In the genomic region with DNA sequence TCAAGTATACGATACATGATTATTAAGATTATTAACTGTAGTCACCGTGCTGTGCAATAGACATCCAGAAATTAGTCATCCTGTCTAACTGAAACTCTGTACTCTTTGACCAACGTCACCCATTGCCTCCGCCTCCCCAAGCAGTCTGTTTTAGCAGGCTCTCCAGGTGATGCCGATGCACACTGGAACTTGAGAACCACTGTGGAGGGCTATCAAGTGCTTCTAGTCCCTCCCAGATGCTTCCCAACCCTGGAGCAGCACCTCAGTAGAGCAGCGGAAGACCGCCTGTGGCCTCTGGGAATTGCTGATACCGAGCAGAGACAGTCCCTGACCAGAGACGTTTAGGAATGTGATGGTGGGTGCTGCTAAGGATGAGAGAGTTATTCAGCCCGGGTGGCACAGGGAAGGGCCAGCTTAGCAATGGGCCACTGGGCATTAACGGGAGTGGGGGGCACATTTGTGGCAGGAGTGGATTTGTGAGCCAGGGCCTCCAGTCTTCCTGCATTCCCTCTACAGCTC, we compare ENCODE assay signal across 11 cellular contexts. TPM values are rescaled to one million over a fixed set of nuclear protein-coding genes. Genes with fewer than 3 reads are reported as not detected.
A peak's percentile ranks its signal among the peaks of the same experiment; 100 is the strongest.
DNase-seq lines count a peak whose midpoint lies in the region; ATAC-seq and TF ChIP-seq lines count a peak whose summit lies in the region.
"Had no signal": no experiment of that assay in that cellular context is flagged by ENCODE, and none has a peak within 500 bp of the region (broad histone marks: within the 10 kb centered on the region; RNA-seq: fewer than 3 reads in every experiment).

No MANE protein-coding gene starts in this region.

- TF ChIP-seq CTCF in HEK293 (tag by site-specific recombination; IDR thresholded peaks at IDR 0.05): no peak

- no peak overlapping the region for H3K4me3 Mint-ChIP-seq in activated naive CD8-positive, alpha-beta T cell treated with anti-CD3 and anti-CD28 coated beads for 36 hours
- H3K4me3 Mint-ChIP-seq: activated T-helper 17 cell treated with anti-CD3 and anti-CD28 coated beads, Interleukin-2, amount 50 U/mL, for 72 hours had no signal

- H3K4me1 ChIP-seq in HEK293 (ENCODE audit: control insufficient read depth, insufficient read depth, low read length) (peaks cover 18% of the 10 kb centered on the region), mesendoderm (ENCODE audit: control insufficient read depth, low read depth, low read length) (peaks cover 12% of the 10 kb centered on the region)

- H2BK15ac ChIP-seq in mesendoderm (replicated peaks; ENCODE audit: low read depth): no peak overlapping the region

- H3K9me3 ChIP-seq in HEK293 (ENCODE audit: control insufficient read depth, insufficient read depth, low read depth, low read length): no peaks in the 10 kb centered on the region

- H3K27me3 ChIP-seq in mesendoderm (ENCODE audit: insufficient read depth, low read length, poor library complexity): no peaks in the 10 kb centered on the region

- no peaks in the 10 kb centered on the region for H3K79me2 ChIP-seq in mesendoderm (ENCODE audit: control insufficient read depth, insufficient read depth, low read length)

- H3K4me2 ChIP-seq in mesendoderm (ENCODE audit: low read length): no peak overlapping the region

- H3K4me3 ChIP-seq in HEK293 (ENCODE audit: low read depth, low read length): no peak overlapping the region
- H3K4me3 ChIP-seq in mesendoderm (ENCODE audit: low read length): no peak overlapping the region

- no peaks in the 10 kb centered on the region for H3K36me3 Mint-ChIP-seq in activated naive CD8-positive, alpha-beta T cell treated with anti-CD3 and anti-CD28 coated beads for 36 hours

- ATAC-seq in GM19023 (IDR thresholded peaks at IDR 0.05; ENCODE audit: unreplicated experiment) (peak; percentile 71), HG03565 (IDR thresholded peaks at IDR 0.05; ENCODE audit: unreplicated experiment) (peak; percentile 97)
- ATAC-seq: activated T-helper 17 cell treated with anti-CD3 and anti-CD28 coated beads, Interleukin-2, amount 50 U/mL, for 72 hours had no signal

- no peak overlapping the region for H2BK120ac ChIP-seq in mesendoderm (ENCODE audit: low read depth, low read length)

- H3K79me1 ChIP-seq in mesendoderm (ENCODE audit: low read length): no peaks in the 10 kb centered on the region

- H3K27ac ChIP-seq in HEK293 (ENCODE audit: extremely low read depth, low read depth, low read length): no peak overlapping the region
- H3K27ac ChIP-seq in mesendoderm (ENCODE audit: low read depth, low read length): peak overlapping the region; percentile 89

- H3K56ac ChIP-seq in mesendoderm (ENCODE audit: low read length): no peak overlapping the region

- WGBS in mesendoderm (ENCODE audit: extremely low coverage, insufficient coverage, low lambda C conversion rate): no CpG with 5 or more reads among the region's 11 CpGs

- H4K5ac ChIP-seq in mesendoderm (ENCODE audit: low read length): no peak overlapping the region

- H3K27me3 Mint-ChIP-seq in activated naive CD8-positive, alpha-beta T cell treated with anti-CD3 and anti-CD28 coated beads for 36 hours: peaks cover 8% of the 10 kb centered on the region

- H4K8ac ChIP-seq in mesendoderm (ENCODE audit: low read depth, low read length): no peak overlapping the region

- no peak overlapping the region for H3K18ac ChIP-seq in mesendoderm (ENCODE audit: low read length)

- H3K23ac ChIP-seq in mesendoderm (ENCODE audit: low read length): no peak overlapping the region

- POLR2A ChIA-PET in HEK293 (lab: Yijun Ruan, JAX): no interaction called here

- H3K4ac ChIP-seq in mesendoderm (ENCODE audit: low read depth, low read length): no peak overlapping the region

- DNase-seq in mesendoderm: peak; percentile 80
- no peak for DNase-seq in activated naive CD8-positive, alpha-beta T cell treated with anti-CD3 and anti-CD28 coated beads for 36 hours
- DNase-seq in AG20443 (ENCODE audit: low spot score): no peak
- no peak for DNase-seq in ureter (ENCODE audit: low spot score)
- no peak for DNase-seq in AML-193 (lab: John Stamatoyannopoulos, UW)
- DNase-seq: effector CD8-positive, alpha-beta T cell; NCI-H446 had no signal

- H2AK5ac ChIP-seq in mesendoderm (ENCODE audit: low read length): peak overlapping the region; percentile 66

- peak overlapping the region; percentile 19 for H2BK5ac ChIP-seq in mesendoderm (ENCODE audit: low read length)

- H3K27ac Mint-ChIP-seq in activated naive CD8-positive, alpha-beta T cell treated with anti-CD3 and anti-CD28 coated beads for 36 hours: no peak overlapping the region
- H3K27ac Mint-ChIP-seq: activated T-helper 17 cell treated with anti-CD3 and anti-CD28 coated beads, Interleukin-2, amount 50 U/mL, for 72 hours had no signal

- no peak overlapping the region for H3K9ac ChIP-seq in mesendoderm (ENCODE audit: low read length)

- CTCF ChIA-PET in HEK293 (lab: Yijun Ruan, JAX): interaction anchor here (0.6 to 2.6 kb wide), 6 partner anchors 7 to 117 kb away, joined by 3 to 12 read pairs (median 4); no protein-coding TSS in a partner anchor

- peaks cover 3% of the 10 kb centered on the region for H3K4me1 Mint-ChIP-seq in activated naive CD8-positive, alpha-beta T cell treated with anti-CD3 and anti-CD28 coated beads for 36 hours
- H3K4me1 Mint-ChIP-seq: activated T-helper 17 cell treated with anti-CD3 and anti-CD28 coated beads, Interleukin-2, amount 50 U/mL, for 72 hours had no signal

- H3K36me3 ChIP-seq in HEK293 (ENCODE audit: control insufficient read depth in 2 of 2, insufficient read depth in 1 of 2, low read length in 2 of 2) (no peaks in the 10 kb centered on the region), mesendoderm (ENCODE audit: control insufficient read depth, insufficient read depth, low read length) (no peaks in the 10 kb centered on the region)

- no peaks in the 10 kb centered on the region for H3K9me3 Mint-ChIP-seq in activated naive CD8-positive, alpha-beta T cell treated with anti-CD3 and anti-CD28 coated beads for 36 hours
- H3K9me3 Mint-ChIP-seq: activated T-helper 17 cell treated with anti-CD3 and anti-CD28 coated beads, Interleukin-2, amount 50 U/mL, for 72 hours had no signal

TF ChIP-seq in HEK293, 187 proteins besides CTCF, POLR2A, EP300 and RAD21:
- TF ChIP-seq ZEB2 (tag by site-specific recombination; IDR thresholded peaks at IDR 0.05): no peak
- peak; percentile 19; the same call in 1 of the 2 replicates for TF ChIP-seq ZNF600 (tag by site-specific recombination; IDR thresholded peaks at IDR 0.05)

RNA-seq across cellular contexts. Expression of a gene that starts 50.7 kb away (rescaled TPM):
- 13.0 TPM for polyA plus RNA-seq in mesendoderm (2013, experiment 1 of 2)
- polyA plus RNA-seq in mesendoderm (2013, experiment 2 of 2): 14.1 TPM
- under 1 TPM; 0.45 to 0.64 TPM for total RNA-seq in activated naive CD8-positive, alpha-beta T cell treated with anti-CD3 and anti-CD28 coated beads for 36 hours
- 6.2 TPM for total RNA-seq in ureter
- total RNA-seq: activated T-helper 17 cell treated with anti-CD3 and anti-CD28 coated beads, Interleukin-2, amount 50 U/mL, for 72 hours had no signal
